ENCODE assay signal across 1 cellular context in the genomic region with DNA sequence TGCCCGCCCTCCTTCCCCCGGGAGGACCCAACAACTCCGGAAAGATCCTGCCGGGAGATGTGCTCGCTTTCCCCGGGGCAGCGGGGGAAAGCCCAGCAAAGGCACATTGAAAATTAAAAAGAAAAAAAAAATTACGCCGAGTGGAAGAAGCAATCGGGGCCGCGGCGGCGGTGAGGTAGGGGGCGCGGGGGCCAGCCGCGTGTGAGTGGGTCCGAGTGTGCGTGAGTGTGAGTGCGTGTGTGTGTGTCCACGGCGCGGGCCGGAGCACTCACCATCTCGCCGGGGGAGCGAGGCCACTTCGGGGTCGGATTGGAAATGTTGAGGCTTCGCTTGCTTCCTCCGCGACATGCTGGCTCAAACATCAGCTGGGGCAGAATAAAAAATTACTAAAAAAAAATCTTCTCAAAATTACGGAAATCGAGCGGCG.
TF ChIP-seq lines count a peak whose summit lies in the region.

A gene (minus strand): TSS at position 377 of the 427 bp plus-strand sequence. CDS start 29 bp downstream, at position 348.

TF ChIP-seq in GM23338, 12 proteins besides CTCF, POLR2A, EP300 and RAD21 (continued from another document):
- TF ChIP-seq, protein P1, sequence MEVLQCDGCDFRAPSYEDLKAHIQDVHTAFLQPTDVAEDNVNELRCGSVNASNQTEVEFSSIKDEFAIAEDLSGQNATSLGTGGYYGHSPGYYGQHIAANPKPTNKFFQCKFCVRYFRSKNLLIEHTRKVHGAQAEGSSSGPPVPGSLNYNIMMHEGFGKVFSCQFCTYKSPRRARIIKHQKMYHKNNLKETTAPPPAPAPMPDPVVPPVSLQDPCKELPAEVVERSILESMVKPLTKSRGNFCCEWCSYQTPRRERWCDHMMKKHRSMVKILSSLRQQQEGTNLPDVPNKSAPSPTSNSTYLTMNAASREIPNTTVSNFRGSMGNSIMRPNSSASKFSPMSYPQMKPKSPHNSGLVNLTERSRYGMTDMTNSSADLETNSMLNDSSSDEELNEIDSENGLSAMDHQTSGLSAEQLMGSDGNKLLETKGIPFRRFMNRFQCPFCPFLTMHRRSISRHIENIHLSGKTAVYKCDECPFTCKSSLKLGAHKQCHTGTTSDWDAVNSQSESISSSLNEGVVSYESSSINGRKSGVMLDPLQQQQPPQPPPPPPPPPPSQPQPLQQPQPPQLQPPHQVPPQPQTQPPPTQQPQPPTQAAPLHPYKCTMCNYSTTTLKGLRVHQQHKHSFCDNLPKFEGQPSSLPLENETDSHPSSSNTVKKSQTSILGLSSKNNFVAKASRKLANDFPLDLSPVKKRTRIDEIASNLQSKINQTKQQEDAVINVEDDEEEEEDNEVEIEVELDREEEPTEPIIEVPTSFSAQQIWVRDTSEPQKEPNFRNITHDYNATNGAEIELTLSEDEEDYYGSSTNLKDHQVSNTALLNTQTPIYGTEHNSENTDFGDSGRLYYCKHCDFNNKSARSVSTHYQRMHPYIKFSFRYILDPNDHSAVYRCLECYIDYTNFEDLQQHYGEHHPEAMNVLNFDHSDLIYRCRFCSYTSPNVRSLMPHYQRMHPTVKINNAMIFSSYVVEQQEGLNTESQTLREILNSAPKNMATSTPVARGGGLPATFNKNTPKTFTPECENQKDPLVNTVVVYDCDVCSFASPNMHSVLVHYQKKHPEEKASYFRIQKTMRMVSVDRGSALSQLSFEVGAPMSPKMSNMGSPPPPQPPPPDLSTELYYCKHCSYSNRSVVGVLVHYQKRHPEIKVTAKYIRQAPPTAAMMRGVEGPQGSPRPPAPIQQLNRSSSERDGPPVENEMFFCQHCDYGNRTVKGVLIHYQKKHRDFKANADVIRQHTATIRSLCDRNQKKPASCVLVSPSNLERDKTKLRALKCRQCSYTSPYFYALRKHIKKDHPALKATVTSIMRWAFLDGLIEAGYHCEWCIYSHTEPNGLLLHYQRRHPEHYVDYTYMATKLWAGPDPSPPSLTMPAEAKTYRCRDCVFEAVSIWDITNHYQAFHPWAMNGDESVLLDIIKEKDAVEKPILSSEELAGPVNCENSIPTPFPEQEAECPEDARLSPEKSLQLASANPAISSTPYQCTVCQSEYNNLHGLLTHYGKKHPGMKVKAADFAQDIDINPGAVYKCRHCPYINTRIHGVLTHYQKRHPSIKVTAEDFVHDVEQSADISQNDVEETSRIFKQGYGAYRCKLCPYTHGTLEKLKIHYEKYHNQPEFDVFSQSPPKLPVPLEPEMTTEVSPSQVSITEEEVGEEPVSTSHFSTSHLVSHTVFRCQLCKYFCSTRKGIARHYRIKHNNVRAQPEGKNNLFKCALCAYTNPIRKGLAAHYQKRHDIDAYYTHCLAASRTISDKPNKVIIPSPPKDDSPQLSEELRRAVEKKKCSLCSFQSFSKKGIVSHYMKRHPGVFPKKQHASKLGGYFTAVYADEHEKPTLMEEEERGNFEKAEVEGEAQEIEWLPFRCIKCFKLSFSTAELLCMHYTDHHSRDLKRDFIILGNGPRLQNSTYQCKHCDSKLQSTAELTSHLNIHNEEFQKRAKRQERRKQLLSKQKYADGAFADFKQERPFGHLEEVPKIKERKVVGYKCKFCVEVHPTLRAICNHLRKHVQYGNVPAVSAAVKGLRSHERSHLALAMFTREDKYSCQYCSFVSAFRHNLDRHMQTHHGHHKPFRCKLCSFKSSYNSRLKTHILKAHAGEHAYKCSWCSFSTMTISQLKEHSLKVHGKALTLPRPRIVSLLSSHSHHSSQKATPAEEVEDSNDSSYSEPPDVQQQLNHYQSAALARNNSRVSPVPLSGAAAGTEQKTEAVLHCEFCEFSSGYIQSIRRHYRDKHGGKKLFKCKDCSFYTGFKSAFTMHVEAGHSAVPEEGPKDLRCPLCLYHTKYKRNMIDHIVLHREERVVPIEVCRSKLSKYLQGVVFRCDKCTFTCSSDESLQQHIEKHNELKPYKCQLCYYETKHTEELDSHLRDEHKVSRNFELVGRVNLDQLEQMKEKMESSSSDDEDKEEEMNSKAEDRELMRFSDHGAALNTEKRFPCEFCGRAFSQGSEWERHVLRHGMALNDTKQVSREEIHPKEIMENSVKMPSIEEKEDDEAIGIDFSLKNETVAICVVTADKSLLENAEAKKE (CRISPR knock-in tag; IDR thresholded peaks at IDR 0.05), result no peak
- TF ChIP-seq, protein P2, sequence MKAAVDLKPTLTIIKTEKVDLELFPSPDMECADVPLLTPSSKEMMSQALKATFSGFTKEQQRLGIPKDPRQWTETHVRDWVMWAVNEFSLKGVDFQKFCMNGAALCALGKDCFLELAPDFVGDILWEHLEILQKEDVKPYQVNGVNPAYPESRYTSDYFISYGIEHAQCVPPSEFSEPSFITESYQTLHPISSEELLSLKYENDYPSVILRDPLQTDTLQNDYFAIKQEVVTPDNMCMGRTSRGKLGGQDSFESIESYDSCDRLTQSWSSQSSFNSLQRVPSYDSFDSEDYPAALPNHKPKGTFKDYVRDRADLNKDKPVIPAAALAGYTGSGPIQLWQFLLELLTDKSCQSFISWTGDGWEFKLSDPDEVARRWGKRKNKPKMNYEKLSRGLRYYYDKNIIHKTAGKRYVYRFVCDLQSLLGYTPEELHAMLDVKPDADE (IDR thresholded peaks at IDR 0.05), result no peak
- no peak for TF ChIP-seq STAT1 (IDR thresholded peaks at IDR 0.05; ENCODE audit: unreplicated experiment)
- TF ChIP-seq EZH2phosphoT487 (IDR thresholded peaks at IDR 0.05; ENCODE audit: unreplicated experiment), result no peak
TF ChIP-seq in GM23338: peak in this region for 0.
